In genomic region chr3:154121236-154122095, GRCh38 we compare ENCODE assay signal across 8 cellular contexts. TPM values are rescaled to one million over a fixed set of nuclear protein-coding genes. Genes with fewer than 3 reads are reported as not detected.
A peak's percentile ranks its signal among the peaks of the same experiment; 100 is the strongest.
DNase-seq lines count a peak whose midpoint lies in the region; ATAC-seq and TF ChIP-seq lines count a peak whose summit lies in the region.

Gene ARHGEF26 (plus strand): TSS chr3:154121390. CDS start chr3:154121993, 603 bp downstream.

- no peak for TF ChIP-seq CTCF in 22Rv1 (IDR thresholded peaks at IDR 0.05)
- no peak for TF ChIP-seq CTCF in epithelial cell of esophagus (IDR thresholded peaks at IDR 0.05; ENCODE audit: insufficient read depth, low read depth, low read length, missing control alignments)

- DNase-seq in NCI-H774 (lab: John Stamatoyannopoulos, UW) = peak; percentile 89
- DNase-seq in activated CD8-positive, alpha-beta memory T cell treated with anti-CD3 and anti-CD28 coated beads, Interleukin-2, amount 50 U/mL, for 48 hours = peak; percentile 84
- peak; percentile 92 for DNase-seq in epithelial cell of esophagus (ENCODE audit: low read depth)
- peak; percentile 90 for DNase-seq in mucosa of gallbladder (ENCODE audit: low spot score)
- DNase-seq in stimulated activated CD8-positive, alpha-beta memory T cell treated with anti-CD3 and anti-CD28 coated beads, Interleukin-4, amount 100 ng/mL, for 1 hour (ENCODE audit: low read depth in 2 of 2, low spot score in 1 of 2) = peak; percentile 24 to 50

- ATAC-seq in GM18867 (IDR thresholded peaks at IDR 0.05; ENCODE audit: unreplicated experiment) (peak; percentile 70), HG03280 (IDR thresholded peaks at IDR 0.05; ENCODE audit: unreplicated experiment) (peak; percentile 70)

- H3K4me3 ChIP-seq in epithelial cell of esophagus (ENCODE audit: low read length) = peak within 1 kb of the TSS; percentile 71

- peak within 1 kb of the TSS; percentile 75 for H3K27ac ChIP-seq in 22Rv1

RNA-seq across cellular contexts. Expression of gene ARHGEF26, which starts in this region (rescaled TPM):
- total RNA-seq in mucosa of gallbladder = 56.7 TPM

Comparison
In these comparisons a context has a peak if more than half of its experiments do, and no peak if none do; other contexts are left out.
1. Peak in every context shown above with its lines: DNase-seq, ATAC-seq, H3K4me3 ChIP-seq and H3K27ac ChIP-seq.
2. DNase-seq: peak in every context shown above with its lines; median percentile 92 in epithelial cell of esophagus; 90 in mucosa of gallbladder; 89 in NCI-H774; 84 in activated CD8-positive, alpha-beta memory T cell treated with anti-CD3 and anti-CD28 coated beads, Interleukin-2, amount 50 U/mL, for 48 hours; 37 in stimulated activated CD8-positive, alpha-beta memory T cell treated with anti-CD3 and anti-CD28 coated beads, Interleukin-4, amount 100 ng/mL, for 1 hour.